Comparison of ENCODE assay signal across 11 cellular contexts in the genomic region with DNA sequence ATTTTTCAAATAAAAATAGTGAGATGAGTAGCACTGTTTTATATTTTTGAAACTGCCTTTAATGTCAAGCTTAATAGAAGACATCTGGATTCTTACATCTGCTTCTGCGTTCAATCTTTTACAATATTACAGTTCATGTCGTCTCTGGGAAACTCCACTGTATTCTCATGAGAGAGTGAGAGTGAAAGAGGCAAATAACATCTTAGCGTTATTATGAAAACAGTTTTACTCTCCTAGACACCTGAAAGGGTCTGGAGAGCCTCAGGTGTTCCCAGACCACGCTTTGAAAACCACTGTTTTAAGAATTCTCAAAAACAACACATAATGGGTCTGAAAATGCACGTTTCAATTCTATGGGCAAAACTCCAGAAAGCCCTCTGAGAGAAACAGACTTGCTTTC.
A peak's percentile ranks its signal among the peaks of the same experiment; 100 is the strongest.
DNase-seq lines count a peak whose midpoint lies in the region; ATAC-seq lines count a peak whose summit lies in the region.
"Had no signal": no experiment of that assay in that cellular context is flagged by ENCODE, and none has a peak within 500 bp of the region (broad histone marks: within the 10 kb centered on the region; RNA-seq: fewer than 3 reads in every experiment).

No MANE protein-coding gene starts in this region.

- H3K9me3 Mint-ChIP-seq in activated T-helper 17 cell treated with anti-CD3 and anti-CD28 coated beads, Interleukin-2, amount 50 U/mL, for 72 hours: no peaks in the 10 kb centered on the region
- no peaks in the 10 kb centered on the region for H3K9me3 Mint-ChIP-seq in activated T-cell treated with anti-CD3 and anti-CD28 coated beads, Interleukin-2, amount 50 U/mL, for 72 hours

- peak; percentile 81 for ATAC-seq in GM18519 (IDR thresholded peaks at IDR 0.05; ENCODE audit: low FRiP score, unreplicated experiment)
- peak; percentile 85 for ATAC-seq in GM21825 (IDR thresholded peaks at IDR 0.05; ENCODE audit: unreplicated experiment)
- ATAC-seq in HG03469 (IDR thresholded peaks at IDR 0.05; ENCODE audit: unreplicated experiment): peak; percentile 72
- ATAC-seq in left ventricle myocardium superior: peak; percentile 72
- no peak for ATAC-seq in activated T-helper 17 cell treated with anti-CD3 and anti-CD28 coated beads, Interleukin-2, amount 50 U/mL, for 72 hours (replicated peaks)
- no peak for ATAC-seq in activated T-cell treated with anti-CD3 and anti-CD28 coated beads, Interleukin-2, amount 50 U/mL, for 72 hours (replicated peaks in 1 of 2)

- H3K4me1 Mint-ChIP-seq in activated T-helper 17 cell treated with anti-CD3 and anti-CD28 coated beads, Interleukin-2, amount 50 U/mL, for 72 hours: no peaks in the 10 kb centered on the region
- H3K4me1 Mint-ChIP-seq in activated T-cell treated with anti-CD3 and anti-CD28 coated beads, Interleukin-2, amount 50 U/mL, for 72 hours (ENCODE audit: low read depth): no peaks in the 10 kb centered on the region

- intact Hi-C loops in left ventricle myocardium superior (cut with micrococcal nuclease): no loop called here

- H3K36me3 Mint-ChIP-seq in activated T-helper 17 cell treated with anti-CD3 and anti-CD28 coated beads, Interleukin-2, amount 50 U/mL, for 72 hours (ENCODE audit: low read depth): no peaks in the 10 kb centered on the region
- no peaks in the 10 kb centered on the region for H3K36me3 Mint-ChIP-seq in activated T-cell treated with anti-CD3 and anti-CD28 coated beads, Interleukin-2, amount 50 U/mL, for 72 hours (ENCODE audit: insufficient read depth in 2 of 2)

- H3K27ac Mint-ChIP-seq in activated T-helper 17 cell treated with anti-CD3 and anti-CD28 coated beads, Interleukin-2, amount 50 U/mL, for 72 hours: no peak overlapping the region
- H3K27ac Mint-ChIP-seq in activated T-cell treated with anti-CD3 and anti-CD28 coated beads, Interleukin-2, amount 50 U/mL, for 72 hours: no peak overlapping the region

- no peaks in the 10 kb centered on the region for H3K27me3 Mint-ChIP-seq in activated T-helper 17 cell treated with anti-CD3 and anti-CD28 coated beads, Interleukin-2, amount 50 U/mL, for 72 hours
- no peaks in the 10 kb centered on the region for H3K27me3 Mint-ChIP-seq in activated T-cell treated with anti-CD3 and anti-CD28 coated beads, Interleukin-2, amount 50 U/mL, for 72 hours (ENCODE audit: low read depth)

- H3K4me3 Mint-ChIP-seq in activated T-helper 17 cell treated with anti-CD3 and anti-CD28 coated beads, Interleukin-2, amount 50 U/mL, for 72 hours: no peak overlapping the region
- H3K4me3 Mint-ChIP-seq in activated T-cell treated with anti-CD3 and anti-CD28 coated beads, Interleukin-2, amount 50 U/mL, for 72 hours: no peak overlapping the region

- no peak for DNase-seq in left ventricle myocardium superior
- no peak for DNase-seq in NCI-H2107 treated with DMSO at 0.1 percent for 48 hours (lab: John Stamatoyannopoulos, UW; ENCODE audit: unreplicated experiment)
- DNase-seq in activated T-cell treated with anti-CD3 and anti-CD28 coated beads, Interleukin-2, amount 50 U/mL, for 72 hours: no peak
- DNase-seq in NCI-H1694 (lab: John Stamatoyannopoulos, UW): no peak
- DNase-seq: activated CD8-positive, alpha-beta memory T cell treated with anti-CD3 and anti-CD28 coated beads, Interleukin-2, amount 50 U/mL, for 4 hours; COR-L47; effector memory CD4-positive, alpha-beta T cell had no signal

Comparison
In these comparisons a context has a peak if more than half of its experiments do, and no peak if none do; other contexts are left out.
1. ATAC-seq: peak in GM18519 (single experiment), GM21825 (single experiment), HG03469 (single experiment) and left ventricle myocardium superior (single experiment); none in activated T-helper 17 cell treated with anti-CD3 and anti-CD28 coated beads, Interleukin-2, amount 50 U/mL, for 72 hours (single experiment) and activated T-cell treated with anti-CD3 and anti-CD28 coated beads, Interleukin-2, amount 50 U/mL, for 72 hours (0 of 2).